Comparison of ENCODE assay signal across 17 cellular contexts in the genomic region with DNA sequence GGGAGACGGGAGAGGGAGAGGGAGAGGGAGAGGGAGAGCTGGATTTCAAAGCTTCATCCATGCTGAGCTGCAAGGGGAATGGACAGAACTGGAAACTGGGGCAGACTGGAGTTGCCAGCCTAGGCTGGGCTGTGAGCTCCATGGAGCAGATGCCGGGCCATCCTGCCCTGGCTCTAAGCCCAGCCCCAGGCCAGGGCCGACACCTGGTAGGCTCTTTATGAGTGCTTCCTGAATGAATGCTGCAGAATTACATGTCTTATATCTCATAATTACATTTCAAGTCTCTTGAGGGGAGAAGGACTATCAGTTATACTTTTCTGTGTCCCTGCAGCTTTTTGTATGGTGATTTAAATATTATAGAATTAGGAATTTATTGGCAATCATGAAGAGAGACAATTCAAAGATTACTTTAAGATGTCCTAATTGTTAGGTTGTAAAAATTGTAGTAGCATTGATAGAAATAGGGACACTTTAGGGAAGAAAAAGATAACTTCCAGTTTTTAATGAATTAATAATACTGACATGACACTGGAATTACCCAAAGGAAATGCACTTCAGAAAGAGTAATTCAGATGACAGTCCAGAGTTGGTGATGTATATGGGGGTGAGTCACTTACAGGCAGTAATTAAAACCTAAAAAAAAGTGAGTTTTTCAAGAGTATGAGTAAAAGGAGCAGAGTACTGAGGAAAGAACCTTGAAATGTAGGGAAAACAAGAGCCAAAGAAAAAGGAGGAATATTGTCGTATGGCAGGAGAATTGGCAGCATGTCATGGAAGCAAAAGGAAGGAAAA. TPM values are rescaled to one million over a fixed set of nuclear protein-coding genes. Genes with fewer than 3 reads are reported as not detected.
DNase-seq lines count a peak whose midpoint lies in the region; TF ChIP-seq lines count a peak whose summit lies in the region.
"Had no signal": no experiment of that assay in that cellular context is flagged by ENCODE, and none has a peak within 500 bp of the region (broad histone marks: within the 10 kb centered on the region; RNA-seq: fewer than 3 reads in every experiment).

No MANE protein-coding gene starts in this region.

- intact Hi-C loops in mammary epithelial cell (cut with micrococcal nuclease) = no loop called here

- no peaks in the 10 kb centered on the region for H3K9me3 ChIP-seq in mammary epithelial cell (replicated peaks; ENCODE audit: insufficient read depth, low read length)
- H3K9me3 ChIP-seq: psoas muscle, SJCRH30 had no signal

- in situ Hi-C loops in mammary epithelial cell (cut with MboI; ENCODE audit: low sequenced_read_pairs in 2 of 2) = no loop called here

- no peak overlapping the region for H3K4me3 Mint-ChIP-seq in HFFc6

- H3K79me2 ChIP-seq in mammary epithelial cell (ENCODE audit: insufficient read depth, low read length) = no peaks in the 10 kb centered on the region

- H3K27ac ChIP-seq in mammary epithelial cell (ENCODE audit: insufficient read depth, low read depth, low read length) = no peak overlapping the region
- H3K27ac ChIP-seq: heart left ventricle, psoas muscle, SJCRH30 had no signal

- no peaks in the 10 kb centered on the region for H3K27me3 ChIP-seq in mammary epithelial cell (ENCODE audit: insufficient read depth, low read length)
- H3K27me3 ChIP-seq: heart left ventricle, SJCRH30 had no signal

- no peak overlapping the region for H3K4me3 ChIP-seq in mammary epithelial cell (replicated peaks in 1 of 3; ENCODE audit: insufficient read depth in 1 of 3, low read depth in 2 of 3, low read length in 3 of 3)
- H3K4me3 ChIP-seq: heart left ventricle, psoas muscle, SJCRH30 had no signal

- CTCF ChIA-PET in mammary epithelial cell (lab: Charles Lee; ENCODE audit: low non-redundant PET) = no interaction called here

- H3K4me1 Mint-ChIP-seq in HFFc6 (ENCODE audit: low read depth) = peaks cover 11% of the 10 kb centered on the region

- peaks cover 30% of the 10 kb centered on the region for H3K36me3 Mint-ChIP-seq in HFFc6 (ENCODE audit: low read depth)

- DNase-seq in AG20443 (ENCODE audit: low spot score) = peak; percentile 16
- DNase-seq in HFFc6 = peak; percentile 45
- peak; percentile 32 for DNase-seq in mammary epithelial cell
- DNase-seq in iris pigment epithelial cell (ENCODE audit: low read depth) = peak; percentile 53
- no peak for DNase-seq in DMS53 (lab: John Stamatoyannopoulos, UW)
- no peak for DNase-seq in HT-29 (ENCODE audit: low spot score)
- no peak for DNase-seq in NCI-H82 (lab: John Stamatoyannopoulos, UW)
- no peak for DNase-seq in UCSD-AML1 (lab: John Stamatoyannopoulos, UW; ENCODE audit: unreplicated experiment)
- DNase-seq: activated CD8-positive, alpha-beta memory T cell treated with anti-CD3 and anti-CD28 coated beads for 24 hours; activated gamma-delta T cell treated with Interleukin-2 at 50 U/mL for 16 hours; heart left ventricle; left cardiac atrium; MM.1S; NCI-H2081 treated with DMSO at 0.1 percent for 48 hours; psoas muscle; SJCRH30 had no signal

- dilution Hi-C loops in mammary epithelial cell (cut with HindIII; ENCODE audit: low sequenced_read_pairs) = no loop called here

- H3K4me1 ChIP-seq in mammary epithelial cell (ENCODE audit: insufficient read depth, low read length) = no peaks in the 10 kb centered on the region
- H3K4me1 ChIP-seq: heart left ventricle, psoas muscle, SJCRH30 had no signal

- no peaks in the 10 kb centered on the region for H4K20me1 ChIP-seq in mammary epithelial cell (ENCODE audit: insufficient read depth, low read length)

- 52% methylated on average over 3 of the region's 4 CpGs for WGBS in mammary epithelial cell (ENCODE audit: low coverage, missing lambda C conversion rate)

- no peaks in the 10 kb centered on the region for H3K36me3 ChIP-seq in mammary epithelial cell (ENCODE audit: insufficient read depth, low read length)

- no peak overlapping the region for H3K9ac ChIP-seq in mammary epithelial cell (ENCODE audit: insufficient read depth, low read length)

- no peak overlapping the region for H3K4me2 ChIP-seq in mammary epithelial cell (ENCODE audit: insufficient read depth, low read depth, low read length)

- H3K9me3 Mint-ChIP-seq in HFFc6 = no peaks in the 10 kb centered on the region

- H2AFZ ChIP-seq in mammary epithelial cell (ENCODE audit: low read depth, low read length) = no peak overlapping the region

- no peak for TF ChIP-seq CTCF in HFFc6 (IDR thresholded peaks at IDR 0.05)
- TF ChIP-seq CTCF in mammary epithelial cell (conservative IDR thresholded peaks at IDR 0.05 in 1 of 2, IDR thresholded peaks at IDR 0.05 in 1 of 2; ENCODE audit: extremely low read depth in 1 of 2, insufficient read depth in 1 of 2, low read depth in 1 of 2, low read length in 2 of 2) = no peak

- H3K27ac Mint-ChIP-seq in HFFc6 = peak overlapping the region; percentile 68

- no peaks in the 10 kb centered on the region; the same call in 1 of the 2 replicates for H3K27me3 Mint-ChIP-seq in HFFc6 (ENCODE audit: insufficient read depth)

- no TSS peak for BruUV-seq in mammary epithelial cell (replicated peaks; lab: Mats Ljungman, UMichigan)

RNA-seq across cellular contexts. Expression of a gene that starts 29.0 kb away (rescaled TPM):
- 10 to 100 TPM; 40.0 to 46.7 (median 40.8) TPM for total RNA-seq in HFFc6 (2021; fragmentation: NEBNext Ultra II Directional; extraction: Animal tissue kit (Norgen Biotek cat#: 25700))
- total RNA-seq in mammary epithelial cell = 10 to 100 TPM; 56.6 to 58.7 TPM
- polyA plus RNA-seq in mammary epithelial cell = 17.9 TPM
- 49.5 TPM for polyA minus RNA-seq in mammary epithelial cell
- total RNA-seq in HT-29 (2014; rRNA removed; shearing (Covaris generic)) = 17.1 and 19.4 TPM in 2 replicates

RNA-seq across cellular contexts. Expression of a gene that starts 29.1 kb away (rescaled TPM):
- 1 to 10 TPM in 5 of 6 experiments, under 1 TPM in 1; 0.73 to 1.5 (median 1.3) TPM for total RNA-seq in HFFc6 (2021; fragmentation: NEBNext Ultra II Directional; extraction: Animal tissue kit (Norgen Biotek cat#: 25700))
- 1 to 10 TPM in 1 of 2 donors, under 1 TPM in 1; 0.83 to 2.4 TPM for total RNA-seq in mammary epithelial cell
- polyA plus RNA-seq in mammary epithelial cell = 0.67 TPM
- polyA minus RNA-seq in mammary epithelial cell = not detected
- 0.23 and 1.1 TPM in 2 replicates for total RNA-seq in HT-29 (2014; rRNA removed; shearing (Covaris generic))
- total RNA-seq: myocyte had no signal

Comparison
In these comparisons a context has a peak if more than half of its experiments do, and no peak if none do; other contexts are left out.
1. DNase-seq: peak in AG20443 (single experiment), HFFc6 (single experiment), mammary epithelial cell (single experiment) and iris pigment epithelial cell (single experiment); none in DMS53 (single experiment), HT-29 (single experiment), NCI-H82 (single experiment) and UCSD-AML1 (single experiment).